Comparison of ENCODE assay signal across 18 cellular contexts in genomic region chr1:180233191-180234011, GRCh38. TPM values are rescaled to one million over a fixed set of nuclear protein-coding genes. Genes with fewer than 3 reads are reported as not detected.
A peak's percentile ranks its signal among the peaks of the same experiment; 100 is the strongest.
DNase-seq lines count a peak whose midpoint lies in the region; ATAC-seq and TF ChIP-seq lines count a peak whose summit lies in the region.
"Had no signal": no experiment of that assay in that cellular context is flagged by ENCODE, and none has a peak within 500 bp of the region (broad histone marks: within the 10 kb centered on the region; RNA-seq: fewer than 3 reads in every experiment).

No MANE protein-coding gene starts in this region.

- peaks cover 2% of the 10 kb centered on the region for H3K36me3 Mint-ChIP-seq in T-helper 1 cell treated with Interleukin-12 subunit alpha and Interleukin-12 subunit beta and Interleukin-4 antibody, amounts not matched to agents 30 μg/mL and 1 μg/mL, for 36 hours (ENCODE audit: low read depth)
- H3K36me3 Mint-ChIP-seq in CD4-positive, CD25-positive, alpha-beta regulatory T cell: no peaks in the 10 kb centered on the region
- H3K36me3 Mint-ChIP-seq in brain: no peaks in the 10 kb centered on the region
- no peaks in the 10 kb centered on the region for H3K36me3 Mint-ChIP-seq in nephron (ENCODE audit: low read depth)

- ATAC-seq in CD4-positive, CD25-positive, alpha-beta regulatory T cell (ENCODE audit: low read depth in 2 of 2): no peak
- ATAC-seq: activated naive CD4-positive, alpha-beta T cell treated with anti-CD3 and anti-CD28 coated beads, Interleukin-2, amount 50 U/mL, for 72 hours; gastrocnemius medialis had no signal

- no peak for TF ChIP-seq CTCF in brain (conservative IDR thresholded peaks at IDR 0.05)
- no peak for TF ChIP-seq CTCF in nephron (IDR thresholded peaks at IDR 0.05; ENCODE audit: unreplicated experiment in 3 of 3)

- H3K4me3 Mint-ChIP-seq in T-helper 1 cell treated with Interleukin-12 subunit alpha and Interleukin-12 subunit beta and Interleukin-4 antibody, amounts not matched to agents 30 μg/mL and 1 μg/mL, for 36 hours: no peak overlapping the region
- H3K4me3 Mint-ChIP-seq in CD4-positive, CD25-positive, alpha-beta regulatory T cell: peak overlapping the region; percentile 26 to 70 (median 56)
- H3K4me3 Mint-ChIP-seq in brain (peak overlapping the region in 4 of 5 experiments; percentile 26 to 72 (median 42)), nephron (peak overlapping the region in 2 of 3 experiments; percentile 57 to 59)

- peak overlapping the region; percentile 20 for H3K27ac Mint-ChIP-seq in T-helper 1 cell treated with Interleukin-12 subunit alpha and Interleukin-12 subunit beta and Interleukin-4 antibody, amounts not matched to agents 30 μg/mL and 1 μg/mL, for 36 hours
- peak overlapping the region in 1 of 3 donors; percentile 52 for H3K27ac Mint-ChIP-seq in CD4-positive, CD25-positive, alpha-beta regulatory T cell
- H3K27ac Mint-ChIP-seq in brain: no peak overlapping the region
- H3K27ac Mint-ChIP-seq in nephron: no peak overlapping the region
- H3K27ac Mint-ChIP-seq: activated naive CD4-positive, alpha-beta T cell treated with anti-CD3 and anti-CD28 coated beads, Interleukin-2, amount 50 U/mL, for 72 hours had no signal

- H3K4me3 ChIP-seq in CD4-positive, CD25-positive, alpha-beta regulatory T cell (ENCODE audit: low read depth, low read length): no peak overlapping the region

- H3K27me3 Mint-ChIP-seq in T-helper 1 cell treated with Interleukin-12 subunit alpha and Interleukin-12 subunit beta and Interleukin-4 antibody, amounts not matched to agents 30 μg/mL and 1 μg/mL, for 36 hours (ENCODE audit: low read depth): peaks cover 89% of the 10 kb centered on the region
- H3K27me3 Mint-ChIP-seq in CD4-positive, CD25-positive, alpha-beta regulatory T cell: peaks cover 84% of the 10 kb centered on the region
- H3K27me3 Mint-ChIP-seq in brain (peaks cover 97% of the 10 kb centered on the region), nephron (ENCODE audit: low read depth) (peaks cover 97% of the 10 kb centered on the region)

- no peaks in the 10 kb centered on the region for H3K36me3 ChIP-seq in CD4-positive, CD25-positive, alpha-beta regulatory T cell (ENCODE audit: control insufficient read depth, insufficient read depth, low read length)
- H3K36me3 ChIP-seq: gastrocnemius medialis had no signal

- no peak overlapping the region for H3K27ac ChIP-seq in CD4-positive, CD25-positive, alpha-beta regulatory T cell (ENCODE audit: insufficient read depth, low read length, poor library complexity, severe bottlenecking)
- H3K27ac ChIP-seq: gastrocnemius medialis, RWPE1 had no signal

- H3K9me3 Mint-ChIP-seq in T-helper 1 cell treated with Interleukin-12 subunit alpha and Interleukin-12 subunit beta and Interleukin-4 antibody, amounts not matched to agents 30 μg/mL and 1 μg/mL, for 36 hours: no peaks in the 10 kb centered on the region
- peaks cover 0 to 2% (median 0%) of the 10 kb centered on the region in 7 donors for H3K9me3 Mint-ChIP-seq in CD4-positive, CD25-positive, alpha-beta regulatory T cell
- no peaks in the 10 kb centered on the region for H3K9me3 Mint-ChIP-seq in brain
- H3K9me3 Mint-ChIP-seq in nephron: no peaks in the 10 kb centered on the region
- H3K9me3 Mint-ChIP-seq: activated naive CD4-positive, alpha-beta T cell treated with anti-CD3 and anti-CD28 coated beads, Interleukin-2, amount 50 U/mL, for 72 hours; central memory CD8-positive, alpha-beta T cell had no signal

- peaks cover 21% of the 10 kb centered on the region for H3K4me1 Mint-ChIP-seq in T-helper 1 cell treated with Interleukin-12 subunit alpha and Interleukin-12 subunit beta and Interleukin-4 antibody, amounts not matched to agents 30 μg/mL and 1 μg/mL, for 36 hours (ENCODE audit: low read depth)
- peaks cover 0 to 59% (median 22%) of the 10 kb centered on the region in 4 donors for H3K4me1 Mint-ChIP-seq in CD4-positive, CD25-positive, alpha-beta regulatory T cell
- H3K4me1 Mint-ChIP-seq in brain: peaks cover 44% of the 10 kb centered on the region
- peaks cover 24% of the 10 kb centered on the region for H3K4me1 Mint-ChIP-seq in nephron

- no peak for DNase-seq in T-helper 1 cell
- no peak for DNase-seq in CD4-positive, CD25-positive, alpha-beta regulatory T cell
- no peak for DNase-seq in globus pallidus (ENCODE audit: low spot score)
- DNase-seq in NCI-H187 treated with DMSO at 0.1 percent for 48 hours (lab: John Stamatoyannopoulos, UW): no peak
- no peak for DNase-seq in UCSD-AML1 (lab: John Stamatoyannopoulos, UW; ENCODE audit: unreplicated experiment)
- DNase-seq: gastrocnemius medialis; MM.1S; NCI-H2171; stimulated activated CD4-positive, alpha-beta T cell treated with anti-CD3 and anti-CD28 coated beads, Interleukin-4, amount 100 ng/mL, for 1 hour; T1000; trophoblast cell had no signal

- H3K4me1 ChIP-seq in CD4-positive, CD25-positive, alpha-beta regulatory T cell (ENCODE audit: control insufficient read depth, insufficient read depth, low read length, poor library complexity, severe bottlenecking): peaks cover 61% of the 10 kb centered on the region

- H3K27me3 ChIP-seq in CD4-positive, CD25-positive, alpha-beta regulatory T cell (ENCODE audit: control insufficient read depth, insufficient read depth, low read length): peaks cover 34% of the 10 kb centered on the region

- H3K9me3 ChIP-seq in CD4-positive, CD25-positive, alpha-beta regulatory T cell (ENCODE audit: control insufficient read depth in 2 of 2, low read length in 2 of 2): no peaks in the 10 kb centered on the region
- H3K9me3 ChIP-seq: gastrocnemius medialis had no signal

RNA-seq across cellular contexts. Expression of gene LHX4, which starts 3.3 kb away (rescaled TPM):
- not detected for total RNA-seq in CD4-positive, CD25-positive, alpha-beta regulatory T cell
- polyA plus RNA-seq in CD4-positive, CD25-positive, alpha-beta regulatory T cell: under 1 TPM; 0.17 to 0.32 (median 0.28) TPM
- 0.19 TPM for polyA plus RNA-seq in brain (ENCODE audit: insufficient read depth, low read depth, low replicate concordance)
- total RNA-seq: activated naive CD4-positive, alpha-beta T cell treated with anti-CD3 and anti-CD28 coated beads, Interleukin-2, amount 50 U/mL, for 72 hours; G401; gastrocnemius medialis had no signal
